ENCODE assay signal across 1 cellular context in the genomic region with DNA sequence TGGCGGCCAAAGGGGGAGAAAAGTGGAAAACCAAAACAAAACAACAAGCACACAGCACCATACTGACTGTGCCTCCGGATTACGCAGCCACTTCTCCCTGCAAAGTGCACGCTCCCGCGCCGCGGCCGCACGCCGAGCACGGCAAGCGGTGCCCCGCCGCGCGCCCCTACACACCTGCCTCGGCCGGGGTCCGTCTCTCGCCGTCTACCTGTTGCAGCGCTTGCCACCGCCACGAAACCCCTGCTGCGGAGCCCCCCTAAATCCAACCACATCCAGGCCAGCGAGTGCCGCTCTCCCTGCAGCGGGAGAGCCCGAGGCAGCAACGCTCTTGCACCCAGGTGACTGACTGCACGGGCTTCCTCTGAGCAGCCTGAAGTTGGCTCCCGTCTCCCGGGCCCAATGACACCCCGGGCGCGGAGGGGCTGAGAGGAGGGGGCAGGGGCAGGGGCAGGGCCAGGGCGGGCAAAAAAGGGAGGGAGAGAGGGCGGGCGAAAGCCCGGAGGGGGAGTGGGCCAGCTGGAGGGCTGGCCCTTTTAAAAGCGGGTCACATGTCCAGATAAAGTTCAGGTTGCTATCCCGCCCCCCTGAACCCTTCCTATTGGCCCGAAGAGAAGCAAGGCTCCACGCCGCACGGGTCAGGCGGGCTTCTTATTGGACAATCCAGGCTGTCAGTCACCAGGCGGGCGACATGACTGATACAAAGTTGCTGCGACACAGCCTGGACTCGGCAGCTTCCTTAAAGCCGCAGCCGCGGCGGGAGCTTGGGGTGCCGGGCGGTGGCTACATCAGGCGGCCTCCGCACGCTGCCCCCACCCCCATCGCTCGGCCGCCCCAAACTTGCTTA.
TF ChIP-seq lines count a peak whose summit lies in the region.

A gene (minus strand): TSS at position 429 of the 844 bp plus-strand sequence.

TF ChIP-seq in K562, 482 proteins besides CTCF, POLR2A, EP300 and RAD21 (continued from another document and continues in another):
- TF ChIP-seq, protein P1, sequence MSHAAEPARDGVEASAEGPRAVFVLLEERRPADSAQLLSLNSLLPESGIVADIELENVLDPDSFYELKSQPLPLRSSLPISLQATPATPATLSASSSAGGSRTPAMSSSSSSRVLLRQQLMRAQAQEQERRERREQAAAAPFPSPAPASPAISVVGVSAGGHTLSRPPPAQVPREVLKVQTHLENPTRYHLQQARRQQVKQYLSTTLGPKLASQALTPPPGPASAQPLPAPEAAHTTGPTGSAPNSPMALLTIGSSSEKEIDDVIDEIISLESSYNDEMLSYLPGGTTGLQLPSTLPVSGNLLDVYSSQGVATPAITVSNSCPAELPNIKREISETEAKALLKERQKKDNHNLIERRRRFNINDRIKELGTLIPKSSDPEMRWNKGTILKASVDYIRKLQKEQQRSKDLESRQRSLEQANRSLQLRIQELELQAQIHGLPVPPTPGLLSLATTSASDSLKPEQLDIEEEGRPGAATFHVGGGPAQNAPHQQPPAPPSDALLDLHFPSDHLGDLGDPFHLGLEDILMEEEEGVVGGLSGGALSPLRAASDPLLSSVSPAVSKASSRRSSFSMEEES (CRISPR knock-in tag; IDR thresholded peaks at IDR 0.05): no peak; the same call in 1 of the 2 replicates
- TF ChIP-seq, protein P2, sequence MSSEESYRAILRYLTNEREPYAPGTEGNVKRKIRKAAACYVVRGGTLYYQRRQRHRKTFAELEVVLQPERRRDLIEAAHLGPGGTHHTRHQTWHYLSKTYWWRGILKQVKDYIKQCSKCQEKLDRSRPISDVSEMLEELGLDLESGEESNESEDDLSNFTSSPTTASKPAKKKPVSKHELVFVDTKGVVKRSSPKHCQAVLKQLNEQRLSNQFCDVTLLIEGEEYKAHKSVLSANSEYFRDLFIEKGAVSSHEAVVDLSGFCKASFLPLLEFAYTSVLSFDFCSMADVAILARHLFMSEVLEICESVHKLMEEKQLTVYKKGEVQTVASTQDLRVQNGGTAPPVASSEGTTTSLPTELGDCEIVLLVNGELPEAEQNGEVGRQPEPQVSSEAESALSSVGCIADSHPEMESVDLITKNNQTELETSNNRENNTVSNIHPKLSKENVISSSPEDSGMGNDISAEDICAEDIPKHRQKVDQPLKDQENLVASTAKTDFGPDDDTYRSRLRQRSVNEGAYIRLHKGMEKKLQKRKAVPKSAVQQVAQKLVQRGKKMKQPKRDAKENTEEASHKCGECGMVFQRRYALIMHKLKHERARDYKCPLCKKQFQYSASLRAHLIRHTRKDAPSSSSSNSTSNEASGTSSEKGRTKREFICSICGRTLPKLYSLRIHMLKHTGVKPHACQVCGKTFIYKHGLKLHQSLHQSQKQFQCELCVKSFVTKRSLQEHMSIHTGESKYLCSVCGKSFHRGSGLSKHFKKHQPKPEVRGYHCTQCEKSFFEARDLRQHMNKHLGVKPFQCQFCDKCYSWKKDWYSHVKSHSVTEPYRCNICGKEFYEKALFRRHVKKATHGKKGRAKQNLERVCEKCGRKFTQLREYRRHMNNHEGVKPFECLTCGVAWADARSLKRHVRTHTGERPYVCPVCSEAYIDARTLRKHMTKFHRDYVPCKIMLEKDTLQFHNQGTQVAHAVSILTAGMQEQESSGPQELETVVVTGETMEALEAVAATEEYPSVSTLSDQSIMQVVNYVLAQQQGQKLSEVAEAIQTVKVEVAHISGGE (CRISPR knock-in tag; IDR thresholded peaks at IDR 0.05): no peak
- TF ChIP-seq CHD2 (IDR thresholded peaks at IDR 0.05; ENCODE audit: low read depth, low read length) (peak; percentile 68), PYGO2 (tag; IDR thresholded peaks at IDR 0.05) (no peak), SREBF2 (CRISPR knock-in tag; IDR thresholded peaks at IDR 0.05) (no peak), POLR2G (IDR thresholded peaks at IDR 0.05; ENCODE audit: low read depth, low read length) (peak; percentile 97), NR3C1 (CRISPR knock-in tag; IDR thresholded peaks at IDR 0.05) (no peak), FOS (IDR thresholded peaks at IDR 0.05; ENCODE audit: extremely low read depth, insufficient read length) (peak; percentile 90), NONO (IDR thresholded peaks at IDR 0.05; ENCODE audit: low read depth in 2 of 2, low read length in 1 of 2) (peak in 1 of 2 experiments; percentile 54; a peak in 1 of 4 replicates), ZFX (CRISPR knock-in tag; IDR thresholded peaks at IDR 0.05) (peak; percentile 79), POLR2H (tag; IDR thresholded peaks at IDR 0.05; ENCODE audit: low read depth) (peak; percentile 85), E2F3 (CRISPR knock-in tag; IDR thresholded peaks at IDR 0.05) (no peak), MBD2 (IDR thresholded peaks at IDR 0.05; ENCODE audit: borderline replicate concordance, low read depth) (peak; percentile 85), PCBP1 (IDR thresholded peaks at IDR 0.05; ENCODE audit: low read depth, low read length, poor library complexity, severe bottlenecking) (peak; percentile 27), RCOR1 (IDR thresholded peaks at IDR 0.05; ENCODE audit: borderline replicate concordance in 1 of 2, low read depth in 2 of 2, low read length in 2 of 2) (no peak), MYBL2 (IDR thresholded peaks at IDR 0.05; ENCODE audit: low read depth) (no peak), MYBL2 (CRISPR knock-in tag; IDR thresholded peaks at IDR 0.05; ENCODE audit: borderline replicate concordance) (no peak), KDM2B (CRISPR knock-in tag; IDR thresholded peaks at IDR 0.05) (0 out of 2 replicates have a peak, but pooled peaks have one; percentile 78), MAFF (IDR thresholded peaks at IDR 0.05; ENCODE audit: low read length) (no peak), POLR2AphosphoS5 (IDR thresholded peaks at IDR 0.05; ENCODE audit: control insufficient read depth, insufficient read depth, low read depth, low read length) (peak; percentile 57; the same call in 1 of the 2 replicates), ZBTB7A (IDR thresholded peaks at IDR 0.05; ENCODE audit: borderline replicate concordance, control insufficient read depth, low read depth, low read length) (0 out of 2 replicates have a peak, but pooled peaks have one; percentile 34)
- TF ChIP-seq, protein P3, sequence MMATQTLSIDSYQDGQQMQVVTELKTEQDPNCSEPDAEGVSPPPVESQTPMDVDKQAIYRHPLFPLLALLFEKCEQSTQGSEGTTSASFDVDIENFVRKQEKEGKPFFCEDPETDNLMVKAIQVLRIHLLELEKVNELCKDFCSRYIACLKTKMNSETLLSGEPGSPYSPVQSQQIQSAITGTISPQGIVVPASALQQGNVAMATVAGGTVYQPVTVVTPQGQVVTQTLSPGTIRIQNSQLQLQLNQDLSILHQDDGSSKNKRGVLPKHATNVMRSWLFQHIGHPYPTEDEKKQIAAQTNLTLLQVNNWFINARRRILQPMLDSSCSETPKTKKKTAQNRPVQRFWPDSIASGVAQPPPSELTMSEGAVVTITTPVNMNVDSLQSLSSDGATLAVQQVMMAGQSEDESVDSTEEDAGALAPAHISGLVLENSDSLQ (IDR thresholded peaks at IDR 0.05): peak; percentile 99
- TF ChIP-seq, protein P4, sequence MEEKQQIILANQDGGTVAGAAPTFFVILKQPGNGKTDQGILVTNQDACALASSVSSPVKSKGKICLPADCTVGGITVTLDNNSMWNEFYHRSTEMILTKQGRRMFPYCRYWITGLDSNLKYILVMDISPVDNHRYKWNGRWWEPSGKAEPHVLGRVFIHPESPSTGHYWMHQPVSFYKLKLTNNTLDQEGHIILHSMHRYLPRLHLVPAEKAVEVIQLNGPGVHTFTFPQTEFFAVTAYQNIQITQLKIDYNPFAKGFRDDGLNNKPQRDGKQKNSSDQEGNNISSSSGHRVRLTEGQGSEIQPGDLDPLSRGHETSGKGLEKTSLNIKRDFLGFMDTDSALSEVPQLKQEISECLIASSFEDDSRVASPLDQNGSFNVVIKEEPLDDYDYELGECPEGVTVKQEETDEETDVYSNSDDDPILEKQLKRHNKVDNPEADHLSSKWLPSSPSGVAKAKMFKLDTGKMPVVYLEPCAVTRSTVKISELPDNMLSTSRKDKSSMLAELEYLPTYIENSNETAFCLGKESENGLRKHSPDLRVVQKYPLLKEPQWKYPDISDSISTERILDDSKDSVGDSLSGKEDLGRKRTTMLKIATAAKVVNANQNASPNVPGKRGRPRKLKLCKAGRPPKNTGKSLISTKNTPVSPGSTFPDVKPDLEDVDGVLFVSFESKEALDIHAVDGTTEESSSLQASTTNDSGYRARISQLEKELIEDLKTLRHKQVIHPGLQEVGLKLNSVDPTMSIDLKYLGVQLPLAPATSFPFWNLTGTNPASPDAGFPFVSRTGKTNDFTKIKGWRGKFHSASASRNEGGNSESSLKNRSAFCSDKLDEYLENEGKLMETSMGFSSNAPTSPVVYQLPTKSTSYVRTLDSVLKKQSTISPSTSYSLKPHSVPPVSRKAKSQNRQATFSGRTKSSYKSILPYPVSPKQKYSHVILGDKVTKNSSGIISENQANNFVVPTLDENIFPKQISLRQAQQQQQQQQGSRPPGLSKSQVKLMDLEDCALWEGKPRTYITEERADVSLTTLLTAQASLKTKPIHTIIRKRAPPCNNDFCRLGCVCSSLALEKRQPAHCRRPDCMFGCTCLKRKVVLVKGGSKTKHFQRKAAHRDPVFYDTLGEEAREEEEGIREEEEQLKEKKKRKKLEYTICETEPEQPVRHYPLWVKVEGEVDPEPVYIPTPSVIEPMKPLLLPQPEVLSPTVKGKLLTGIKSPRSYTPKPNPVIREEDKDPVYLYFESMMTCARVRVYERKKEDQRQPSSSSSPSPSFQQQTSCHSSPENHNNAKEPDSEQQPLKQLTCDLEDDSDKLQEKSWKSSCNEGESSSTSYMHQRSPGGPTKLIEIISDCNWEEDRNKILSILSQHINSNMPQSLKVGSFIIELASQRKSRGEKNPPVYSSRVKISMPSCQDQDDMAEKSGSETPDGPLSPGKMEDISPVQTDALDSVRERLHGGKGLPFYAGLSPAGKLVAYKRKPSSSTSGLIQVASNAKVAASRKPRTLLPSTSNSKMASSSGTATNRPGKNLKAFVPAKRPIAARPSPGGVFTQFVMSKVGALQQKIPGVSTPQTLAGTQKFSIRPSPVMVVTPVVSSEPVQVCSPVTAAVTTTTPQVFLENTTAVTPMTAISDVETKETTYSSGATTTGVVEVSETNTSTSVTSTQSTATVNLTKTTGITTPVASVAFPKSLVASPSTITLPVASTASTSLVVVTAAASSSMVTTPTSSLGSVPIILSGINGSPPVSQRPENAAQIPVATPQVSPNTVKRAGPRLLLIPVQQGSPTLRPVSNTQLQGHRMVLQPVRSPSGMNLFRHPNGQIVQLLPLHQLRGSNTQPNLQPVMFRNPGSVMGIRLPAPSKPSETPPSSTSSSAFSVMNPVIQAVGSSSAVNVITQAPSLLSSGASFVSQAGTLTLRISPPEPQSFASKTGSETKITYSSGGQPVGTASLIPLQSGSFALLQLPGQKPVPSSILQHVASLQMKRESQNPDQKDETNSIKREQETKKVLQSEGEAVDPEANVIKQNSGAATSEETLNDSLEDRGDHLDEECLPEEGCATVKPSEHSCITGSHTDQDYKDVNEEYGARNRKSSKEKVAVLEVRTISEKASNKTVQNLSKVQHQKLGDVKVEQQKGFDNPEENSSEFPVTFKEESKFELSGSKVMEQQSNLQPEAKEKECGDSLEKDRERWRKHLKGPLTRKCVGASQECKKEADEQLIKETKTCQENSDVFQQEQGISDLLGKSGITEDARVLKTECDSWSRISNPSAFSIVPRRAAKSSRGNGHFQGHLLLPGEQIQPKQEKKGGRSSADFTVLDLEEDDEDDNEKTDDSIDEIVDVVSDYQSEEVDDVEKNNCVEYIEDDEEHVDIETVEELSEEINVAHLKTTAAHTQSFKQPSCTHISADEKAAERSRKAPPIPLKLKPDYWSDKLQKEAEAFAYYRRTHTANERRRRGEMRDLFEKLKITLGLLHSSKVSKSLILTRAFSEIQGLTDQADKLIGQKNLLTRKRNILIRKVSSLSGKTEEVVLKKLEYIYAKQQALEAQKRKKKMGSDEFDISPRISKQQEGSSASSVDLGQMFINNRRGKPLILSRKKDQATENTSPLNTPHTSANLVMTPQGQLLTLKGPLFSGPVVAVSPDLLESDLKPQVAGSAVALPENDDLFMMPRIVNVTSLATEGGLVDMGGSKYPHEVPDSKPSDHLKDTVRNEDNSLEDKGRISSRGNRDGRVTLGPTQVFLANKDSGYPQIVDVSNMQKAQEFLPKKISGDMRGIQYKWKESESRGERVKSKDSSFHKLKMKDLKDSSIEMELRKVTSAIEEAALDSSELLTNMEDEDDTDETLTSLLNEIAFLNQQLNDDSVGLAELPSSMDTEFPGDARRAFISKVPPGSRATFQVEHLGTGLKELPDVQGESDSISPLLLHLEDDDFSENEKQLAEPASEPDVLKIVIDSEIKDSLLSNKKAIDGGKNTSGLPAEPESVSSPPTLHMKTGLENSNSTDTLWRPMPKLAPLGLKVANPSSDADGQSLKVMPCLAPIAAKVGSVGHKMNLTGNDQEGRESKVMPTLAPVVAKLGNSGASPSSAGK (IDR thresholded peaks at IDR 0.05): peak; percentile 62
- TF ChIP-seq, protein P5, sequence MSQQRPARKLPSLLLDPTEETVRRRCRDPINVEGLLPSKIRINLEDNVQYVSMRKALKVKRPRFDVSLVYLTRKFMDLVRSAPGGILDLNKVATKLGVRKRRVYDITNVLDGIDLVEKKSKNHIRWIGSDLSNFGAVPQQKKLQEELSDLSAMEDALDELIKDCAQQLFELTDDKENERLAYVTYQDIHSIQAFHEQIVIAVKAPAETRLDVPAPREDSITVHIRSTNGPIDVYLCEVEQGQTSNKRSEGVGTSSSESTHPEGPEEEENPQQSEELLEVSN (IDR thresholded peaks at IDR 0.05; ENCODE audit: borderline replicate concordance in 1 of 2, extremely low read depth in 1 of 2, insufficient read depth in 1 of 2, insufficient read length in 1 of 2, low read depth in 1 of 2, low read length in 1 of 2, poor library complexity in 1 of 2, severe bottlenecking in 1 of 2): peak; percentile 32 to 68
- TF ChIP-seq, protein P6, sequence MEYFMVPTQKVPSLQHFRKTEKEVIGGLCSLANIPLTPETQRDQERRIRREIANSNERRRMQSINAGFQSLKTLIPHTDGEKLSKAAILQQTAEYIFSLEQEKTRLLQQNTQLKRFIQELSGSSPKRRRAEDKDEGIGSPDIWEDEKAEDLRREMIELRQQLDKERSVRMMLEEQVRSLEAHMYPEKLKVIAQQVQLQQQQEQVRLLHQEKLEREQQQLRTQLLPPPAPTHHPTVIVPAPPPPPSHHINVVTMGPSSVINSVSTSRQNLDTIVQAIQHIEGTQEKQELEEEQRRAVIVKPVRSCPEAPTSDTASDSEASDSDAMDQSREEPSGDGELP (CRISPR knock-in tag; IDR thresholded peaks at IDR 0.05; ENCODE audit: borderline replicate concordance): peak; percentile 87
- TF ChIP-seq, protein P7, sequence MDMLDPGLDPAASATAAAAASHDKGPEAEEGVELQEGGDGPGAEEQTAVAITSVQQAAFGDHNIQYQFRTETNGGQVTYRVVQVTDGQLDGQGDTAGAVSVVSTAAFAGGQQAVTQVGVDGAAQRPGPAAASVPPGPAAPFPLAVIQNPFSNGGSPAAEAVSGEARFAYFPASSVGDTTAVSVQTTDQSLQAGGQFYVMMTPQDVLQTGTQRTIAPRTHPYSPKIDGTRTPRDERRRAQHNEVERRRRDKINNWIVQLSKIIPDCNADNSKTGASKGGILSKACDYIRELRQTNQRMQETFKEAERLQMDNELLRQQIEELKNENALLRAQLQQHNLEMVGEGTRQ (CRISPR knock-in tag; IDR thresholded peaks at IDR 0.05): peak; percentile 83
